In the genomic region with DNA sequence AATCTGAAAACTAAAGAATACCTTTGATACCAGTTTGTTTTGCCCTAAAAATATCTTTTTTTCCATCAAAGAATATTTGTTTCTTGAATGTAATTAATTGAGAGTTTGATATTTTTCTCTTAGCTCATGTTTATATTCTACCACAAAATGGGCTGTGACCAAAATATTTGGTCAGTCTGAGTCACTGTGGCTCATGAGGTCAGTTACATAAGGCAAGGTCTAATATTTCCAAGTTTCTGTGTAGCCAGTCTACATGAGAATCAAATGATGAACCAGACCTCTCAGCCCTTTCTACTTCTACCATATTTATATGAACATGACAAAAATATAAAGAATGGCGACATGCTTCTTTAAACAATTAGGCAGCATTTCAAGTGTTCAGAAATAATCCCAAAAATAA, we compare ENCODE assay signal across 17 cellular contexts.
DNase-seq lines count a peak whose midpoint lies in the region; ATAC-seq and TF ChIP-seq lines count a peak whose summit lies in the region.
"Had no signal": no experiment of that assay in that cellular context is flagged by ENCODE, and none has a peak within 500 bp of the region (broad histone marks: within the 10 kb centered on the region; RNA-seq: fewer than 3 reads in every experiment).

No MANE protein-coding gene starts in this region.

- no peaks in the 10 kb centered on the region for H3K9me3 Mint-ChIP-seq in activated CD8-positive, alpha-beta T cell treated with anti-CD3 and anti-CD28 coated beads for 36 hours
- H3K9me3 Mint-ChIP-seq: activated naive CD4-positive, alpha-beta T cell treated with anti-CD3 and anti-CD28 coated beads, Interleukin-2, amount 50 U/mL, for 72 hours; dendritic cell treated with granulocyte-macrophage colony-stimulating factor and Interleukin-4, amounts not matched to agents 40 ng/mL and 50 ng/mL, for 4 days; nephron progenitor cell had no signal

- no peak overlapping the region for H3K4me3 Mint-ChIP-seq in T-helper 17 cell
- no peak overlapping the region for H3K4me3 Mint-ChIP-seq in activated CD8-positive, alpha-beta T cell treated with anti-CD3 and anti-CD28 coated beads for 36 hours
- H3K4me3 Mint-ChIP-seq: dendritic cell treated with granulocyte-macrophage colony-stimulating factor and Interleukin-4, amounts not matched to agents 40 ng/mL and 50 ng/mL, for 4 days; nephron progenitor cell had no signal

- POLR2A ChIA-PET in activated CD8-positive, alpha-beta T cell treated with anti-CD3 and anti-CD28 coated beads for 36 hours (lab: Charles Lee) = no interaction called here

- peaks cover 20% of the 10 kb centered on the region for H3K4me1 ChIP-seq in osteoblast (ENCODE audit: insufficient read depth, low read length)

- intact Hi-C loops in activated CD8-positive, alpha-beta T cell treated with anti-CD3 and anti-CD28 coated beads for 36 hours (cut with micrococcal nuclease) = no loop called here

- peak; percentile 84 for DNase-seq in ELR (ENCODE audit: low read depth)
- DNase-seq in NCI-H226 = peak; percentile 50
- peak; percentile 76 for DNase-seq in dedifferentiated amniotic fluid mesenchymal stem cell (ENCODE audit: extremely low spot score)
- no peak for DNase-seq in osteoblast (ENCODE audit: insufficient read length, low spot score, missing footprints)
- DNase-seq in mucosa of gallbladder (ENCODE audit: low spot score) = no peak
- DNase-seq in T-helper 17 cell = no peak
- no peak for DNase-seq in activated CD8-positive, alpha-beta T cell treated with anti-CD3 and anti-CD28 coated beads for 36 hours
- DNase-seq: Calu3, left cardiac atrium, NCI-H1092 treated with DMSO at 0.1 percent for 48 hours, NCI-H345, nephron progenitor cell, RPMI8226 had no signal

- no peak overlapping the region for H3K4me2 ChIP-seq in osteoblast (ENCODE audit: insufficient read depth, low read length)

- H3K27ac ChIP-seq in osteoblast (ENCODE audit: low read depth, low read length) = peak overlapping the region; percentile 67

- peaks cover 2% of the 10 kb centered on the region for H3K36me3 Mint-ChIP-seq in T-helper 17 cell (ENCODE audit: low read depth)
- no peaks in the 10 kb centered on the region for H3K36me3 Mint-ChIP-seq in activated CD8-positive, alpha-beta T cell treated with anti-CD3 and anti-CD28 coated beads for 36 hours (ENCODE audit: low read depth)
- H3K36me3 Mint-ChIP-seq: activated naive CD4-positive, alpha-beta T cell treated with anti-CD3 and anti-CD28 coated beads, Interleukin-2, amount 50 U/mL, for 72 hours had no signal

- H3K27me3 ChIP-seq in osteoblast (ENCODE audit: insufficient read depth, low read length) = no peaks in the 10 kb centered on the region

- H3K27me3 Mint-ChIP-seq in T-helper 17 cell = peaks cover 9% of the 10 kb centered on the region
- peaks cover 4% of the 10 kb centered on the region for H3K27me3 Mint-ChIP-seq in activated CD8-positive, alpha-beta T cell treated with anti-CD3 and anti-CD28 coated beads for 36 hours
- H3K27me3 Mint-ChIP-seq: dendritic cell treated with granulocyte-macrophage colony-stimulating factor and Interleukin-4, amounts not matched to agents 40 ng/mL and 50 ng/mL, for 4 days had no signal

- H3K36me3 ChIP-seq in osteoblast (ENCODE audit: insufficient read depth, low read length) = no peaks in the 10 kb centered on the region
- H3K36me3 ChIP-seq: thoracic aorta had no signal

- no peaks in the 10 kb centered on the region for H4K20me1 ChIP-seq in osteoblast (ENCODE audit: insufficient read depth, low read length)

- H3K27ac Mint-ChIP-seq in T-helper 17 cell = no peak overlapping the region
- H3K27ac Mint-ChIP-seq in activated CD8-positive, alpha-beta T cell treated with anti-CD3 and anti-CD28 coated beads for 36 hours = no peak overlapping the region
- H3K27ac Mint-ChIP-seq: activated naive CD4-positive, alpha-beta T cell treated with anti-CD3 and anti-CD28 coated beads, Interleukin-2, amount 50 U/mL, for 72 hours; dendritic cell treated with granulocyte-macrophage colony-stimulating factor and Interleukin-4, amounts not matched to agents 40 ng/mL and 50 ng/mL, for 4 days; nephron progenitor cell had no signal

- TF ChIP-seq CTCF in osteoblast (IDR thresholded peaks at IDR 0.05; ENCODE audit: extremely low read depth, low read depth, low read length) = no peak
- TF ChIP-seq CTCF in activated CD8-positive, alpha-beta T cell treated with anti-CD3 and anti-CD28 coated beads for 36 hours (IDR thresholded peaks at IDR 0.05) = no peak

- H3K79me2 ChIP-seq in osteoblast (ENCODE audit: insufficient read depth, low read length) = no peaks in the 10 kb centered on the region

- H3K9me3 ChIP-seq in osteoblast (ENCODE audit: low read depth, low read length) (no peaks in the 10 kb centered on the region), T-helper 17 cell (ENCODE audit: control insufficient read depth, low read length, poor library complexity, severe bottlenecking) (no peaks in the 10 kb centered on the region)
- H3K9me3 ChIP-seq: thoracic aorta had no signal

- H3K4me3 ChIP-seq in osteoblast (ENCODE audit: insufficient read depth, low read length) = no peak overlapping the region
- H3K4me3 ChIP-seq: thoracic aorta had no signal

- CTCF ChIA-PET in activated CD8-positive, alpha-beta T cell treated with anti-CD3 and anti-CD28 coated beads for 36 hours (lab: Charles Lee) = no interaction called here

- peaks cover 16% of the 10 kb centered on the region for H3K4me1 Mint-ChIP-seq in T-helper 17 cell
- peaks cover 7% of the 10 kb centered on the region for H3K4me1 Mint-ChIP-seq in activated CD8-positive, alpha-beta T cell treated with anti-CD3 and anti-CD28 coated beads for 36 hours (ENCODE audit: low read depth)

- H2AFZ ChIP-seq in osteoblast (ENCODE audit: low read length) = no peak overlapping the region

- ATAC-seq in GM18870 (IDR thresholded peaks at IDR 0.05; ENCODE audit: unreplicated experiment) (no peak), T-helper 17 cell (no peak)
- no peak for ATAC-seq in activated CD8-positive, alpha-beta T cell treated with anti-CD3 and anti-CD28 coated beads for 36 hours
- ATAC-seq: activated naive CD4-positive, alpha-beta T cell treated with anti-CD3 and anti-CD28 coated beads, Interleukin-2, amount 50 U/mL, for 72 hours had no signal

Comparison
In these comparisons a context has a peak if more than half of its experiments do, and no peak if none do; other contexts are left out.
1. DNase-seq: peak in ELR (single experiment), NCI-H226 (single experiment) and dedifferentiated amniotic fluid mesenchymal stem cell (single experiment); none in osteoblast (single experiment), mucosa of gallbladder (single experiment), T-helper 17 cell (0 of 3) and activated CD8-positive, alpha-beta T cell treated with anti-CD3 and anti-CD28 coated beads for 36 hours (single experiment).